In genomic region chr17:61459968-61460718, GRCh38 we compare ENCODE assay signal across 15 cellular contexts. TPM values are rescaled to one million over a fixed set of nuclear protein-coding genes. Genes with fewer than 3 reads are reported as not detected.
"Had no signal": no experiment of that assay in that cellular context is flagged by ENCODE, and none has a peak within 500 bp of the region (broad histone marks: within the 10 kb centered on the region; RNA-seq: fewer than 3 reads in every experiment).

No MANE protein-coding gene starts in this region.

- H3K9ac ChIP-seq: parathyroid adenoma had no signal

- H3K79me2 ChIP-seq: parathyroid adenoma had no signal

- FAIRE-seq: astrocyte, endothelial cell of umbilical vein, keratinocyte, TTC549 had no signal

- H3K27ac ChIP-seq: left ventricle myocardium inferior, parathyroid adenoma had no signal

- H3K9me3 ChIP-seq: left ventricle myocardium inferior had no signal

- ATAC-seq: stimulated activated naive B cell treated with anti-CD40 and anti-IgM and Interleukin-4, amounts not matched to agents 10 μg/mL and 1 μg/mL and 100 μg/mL, for 72 hours; T-helper 17 cell had no signal

- H3K4me1 ChIP-seq: parathyroid adenoma had no signal

- H2AFZ ChIP-seq: parathyroid adenoma had no signal

- DNase-seq: activated CD4-positive, alpha-beta T cell treated with anti-CD3 and anti-CD28 coated beads, Interleukin-2, amount 50 U/mL, for 1 hour; activated naive CD4-positive, alpha-beta T cell treated with anti-CD3 and anti-CD28 coated beads for 36 hours; foreskin melanocyte; left ventricle myocardium inferior; stimulated activated naive B cell treated with anti-CD40 and anti-IgM and Interleukin-4, amounts not matched to agents 10 μg/mL and 1 μg/mL and 100 μg/mL, for 72 hours; T-helper 17 cell had no signal

- H3K36me3 ChIP-seq: left ventricle myocardium inferior had no signal

- H3K4me3 ChIP-seq: left ventricle myocardium inferior had no signal

RNA-seq across cellular contexts. Expression of gene TBX4, which starts 7.9 kb away (rescaled TPM):
- total RNA-seq: activated naive CD4-positive, alpha-beta T cell treated with anti-CD3 and anti-CD28 coated beads for 36 hours; activated T-helper 1 cell treated with anti-CD3 and anti-CD28 coated beads, Interleukin-12 subunit alpha, Interleukin-12 subunit beta, Interleukin-2, Interleukin-4 antibody, amounts not matched to agents 30 ng/mL and 10 ng/mL and 1 ng/mL, durations not matched to agents 14 hours and 24 hours and 36 hours; endothelial cell of umbilical vein; left ventricle myocardium inferior; renal cortical epithelial cell; T-helper 17 cell; ureter had no signal
- polyA plus RNA-seq: endothelial cell of umbilical vein, neural cell had no signal
